19 cellular contexts compared by ENCODE assay signal in the genomic region with DNA sequence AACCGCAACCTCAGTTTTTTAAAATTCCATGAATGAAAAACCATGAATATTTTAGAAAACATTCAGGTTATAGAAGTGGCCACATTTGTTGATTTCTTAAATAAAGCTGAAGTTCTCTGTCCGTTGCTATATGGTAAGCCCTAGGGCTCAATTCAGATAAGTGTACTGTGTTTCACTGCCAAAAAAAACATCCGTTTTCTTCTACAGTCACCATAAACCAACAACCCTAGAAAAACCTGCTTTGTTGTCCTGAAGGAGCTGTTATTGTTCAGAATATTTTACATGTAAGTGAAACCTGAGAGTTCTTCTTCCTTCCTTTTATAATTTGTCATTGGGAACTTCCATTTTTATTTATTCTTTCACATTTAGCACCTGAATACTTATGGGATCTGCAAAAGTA.
A peak's percentile ranks its signal among the peaks of the same experiment; 100 is the strongest.
DNase-seq lines count a peak whose midpoint lies in the region; ATAC-seq and TF ChIP-seq lines count a peak whose summit lies in the region.
"Had no signal": no experiment of that assay in that cellular context is flagged by ENCODE, and none has a peak within 500 bp of the region (broad histone marks: within the 10 kb centered on the region; RNA-seq: fewer than 3 reads in every experiment).

No MANE protein-coding gene starts in this region.

- H3K9me3 ChIP-seq in PC-3 (ENCODE audit: low read length) (no peaks in the 10 kb centered on the region), SK-N-SH (no peaks in the 10 kb centered on the region)
- H3K9me3 ChIP-seq: mucosa of descending colon had no signal

- H3K27ac ChIP-seq in PC-3 (ENCODE audit: low read length): no peak overlapping the region
- H3K27ac ChIP-seq in SK-N-SH (ENCODE audit: low read depth in 2 of 2, low read length in 1 of 2): no peak overlapping the region
- H3K27ac ChIP-seq: tibial nerve had no signal

- H2AFZ ChIP-seq in PC-3 (ENCODE audit: low read length) (no peak overlapping the region), SK-N-SH (ENCODE audit: low read depth) (no peak overlapping the region)

- H3K9me2 ChIP-seq in PC-3 (replicated peaks; ENCODE audit: low read length) (no peaks in the 10 kb centered on the region), SK-N-SH (no peaks in the 10 kb centered on the region)

- H3K9ac ChIP-seq in PC-3 (ENCODE audit: low read length) (no peak overlapping the region), SK-N-SH (no peak overlapping the region)

- no peaks in the 10 kb centered on the region for H3K9me3 Mint-ChIP-seq in stimulated activated naive CD8-positive, alpha-beta T cell treated with anti-CD3 and anti-CD28 coated beads, Interleukin-15, amount 100 ng/mL, for 72 hours

- no peaks in the 10 kb centered on the region for H3K27me3 Mint-ChIP-seq in stimulated activated naive CD8-positive, alpha-beta T cell treated with anti-CD3 and anti-CD28 coated beads, Interleukin-15, amount 100 ng/mL, for 72 hours

- POLR2A ChIA-PET in PC-3 (lab: Charles Lee; ENCODE audit: unreplicated experiment) (interaction anchor here (0.6 kb wide), 1 partner anchor 273 kb away, joined by 4 read pairs; no protein-coding TSS in a partner anchor), SK-N-SH (lab: Yijun Ruan, JAX) (no interaction called here)

- H4K20me1 ChIP-seq in PC-3 (ENCODE audit: low read length): no peaks in the 10 kb centered on the region
- no peaks in the 10 kb centered on the region for H4K20me1 ChIP-seq in SK-N-SH (ENCODE audit: insufficient read depth)

- H3F3A ChIP-seq in PC-3 (ENCODE audit: low read length, unreplicated experiment) (no peaks in the 10 kb centered on the region), SK-N-SH (replicated peaks; ENCODE audit: insufficient read depth) (no peaks in the 10 kb centered on the region)

- H3K4me2 ChIP-seq in PC-3 (ENCODE audit: low read length) (peak overlapping the region; percentile 45), SK-N-SH (no peak overlapping the region)

- no TSS peak for BruUV-seq in PC-3 (replicated peaks; lab: Mats Ljungman, UMichigan)

- no peaks in the 10 kb centered on the region for H3K36me3 ChIP-seq in PC-3 (ENCODE audit: low read depth, low read length)
- H3K36me3 ChIP-seq in SK-N-SH (replicated peaks in 1 of 2; ENCODE audit: control insufficient read depth in 1 of 2, insufficient read depth in 2 of 2, low read length in 1 of 2): no peaks in the 10 kb centered on the region
- H3K36me3 ChIP-seq: tibial nerve had no signal

- no peak overlapping the region for H3K27ac Mint-ChIP-seq in stimulated activated naive CD8-positive, alpha-beta T cell treated with anti-CD3 and anti-CD28 coated beads, Interleukin-15, amount 100 ng/mL, for 72 hours

- CTCF ChIA-PET in PC-3 (lab: Charles Lee): no interaction called here
- CTCF ChIA-PET in SK-N-SH (lab: Yijun Ruan, JAX): interaction anchor here (1.2 kb wide), 1 partner anchor 9 kb away, joined by 3 read pairs; no protein-coding TSS in a partner anchor

- H3K27me3 ChIP-seq in PC-3 (ENCODE audit: low read length): no peaks in the 10 kb centered on the region
- no peaks in the 10 kb centered on the region for H3K27me3 ChIP-seq in SK-N-SH (ENCODE audit: insufficient read depth)
- H3K27me3 ChIP-seq: tibial nerve had no signal

- DNase-seq in NCI-H748 (lab: John Stamatoyannopoulos, UW; ENCODE audit: unreplicated experiment) (peak; percentile 59), NCI-H748 treated with DMSO at 0.1 percent for 48 hours (lab: John Stamatoyannopoulos, UW) (no peak), PC-3 (peak; percentile 91), choroid plexus epithelial cell (ENCODE audit: low read depth) (peak; percentile 2), SK-N-SH (no peak), NCI-H774 (lab: John Stamatoyannopoulos, UW) (no peak)
- DNase-seq in stimulated activated naive CD8-positive, alpha-beta T cell treated with anti-CD3 and anti-CD28 coated beads, Interleukin-15, amount 100 ng/mL, for 72 hours: no peak
- DNase-seq: cerebellar nuclear complex; DMS79 treated with DMSO at 0.1 percent for 48 hours; foreskin melanocyte; mucosa of descending colon; MV-4-11; NCI-H510A; stimulated activated CD4-positive, alpha-beta T cell treated with anti-CD3 and anti-CD28 coated beads, Interleukin-4, amount 100 ng/mL, for 4 hours; SW 1271 had no signal

- H3K4me3 Mint-ChIP-seq in stimulated activated naive CD8-positive, alpha-beta T cell treated with anti-CD3 and anti-CD28 coated beads, Interleukin-15, amount 100 ng/mL, for 72 hours: no peak overlapping the region

- H3K79me2 ChIP-seq in PC-3 (ENCODE audit: low read length): no peaks in the 10 kb centered on the region
- no peaks in the 10 kb centered on the region for H3K79me2 ChIP-seq in SK-N-SH (ENCODE audit: insufficient read depth)

- TF ChIP-seq CTCF in PC-3 (conservative IDR thresholded peaks at IDR 0.05; ENCODE audit: low read depth, low read length): no peak
- TF ChIP-seq CTCF in choroid plexus epithelial cell (conservative IDR thresholded peaks at IDR 0.05; ENCODE audit: low read depth, low read length): no peak
- no peak for TF ChIP-seq CTCF in SK-N-SH (IDR thresholded peaks at IDR 0.05)

- intact Hi-C loops in PC-3 (cut with micrococcal nuclease): loop anchor here (10.0 kb wide), 1 partner anchor 264 kb away; no protein-coding TSS in a partner anchor

- peak; percentile 71 for ATAC-seq in PC-3
- no peak for ATAC-seq in stimulated activated naive CD8-positive, alpha-beta T cell treated with anti-CD3 and anti-CD28 coated beads, Interleukin-15, amount 100 ng/mL, for 72 hours
- ATAC-seq in HG03045 (IDR thresholded peaks at IDR 0.05; ENCODE audit: unreplicated experiment): no peak
- ATAC-seq: HepG2, left lobe of liver, mucosa of descending colon had no signal

- 2% methylated on average over 3 of the region's 3 CpGs for WGBS in SK-N-SH (ENCODE audit: low lambda C conversion rate)

- no peak for TF ChIP-seq EP300 in SK-N-SH (IDR thresholded peaks at IDR 0.05; ENCODE audit: borderline replicate concordance in 1 of 2, low read depth in 1 of 2, low read length in 1 of 2)

- peak overlapping the region; percentile 10; the same call in 1 of the 2 replicates for H3K4me3 ChIP-seq in PC-3 (ENCODE audit: low read length)
- no peak overlapping the region for H3K4me3 ChIP-seq in choroid plexus epithelial cell (ENCODE audit: low read depth, low read length)
- H3K4me3 ChIP-seq in SK-N-SH (ENCODE audit: low read depth in 2 of 2, low read length in 1 of 2): no peak overlapping the region
- H3K4me3 ChIP-seq: mucosa of descending colon, tibial nerve had no signal

- no peak for TF ChIP-seq RAD21 in SK-N-SH (IDR thresholded peaks at IDR 0.05; ENCODE audit: low read length)

- peaks cover 27% of the 10 kb centered on the region for H3K4me1 ChIP-seq in PC-3 (ENCODE audit: insufficient read depth, low read length)
- no peaks in the 10 kb centered on the region; a peak in 1 of 4 replicates for H3K4me1 ChIP-seq in SK-N-SH (ENCODE audit: control insufficient read depth in 1 of 2, insufficient read depth in 2 of 2, low read depth in 1 of 2, low read length in 1 of 2)
- H3K4me1 ChIP-seq: tibial nerve had no signal

- no peaks in the 10 kb centered on the region for H3K4me1 Mint-ChIP-seq in stimulated activated naive CD8-positive, alpha-beta T cell treated with anti-CD3 and anti-CD28 coated beads, Interleukin-15, amount 100 ng/mL, for 72 hours

TF ChIP-seq in SK-N-SH, 30 proteins besides CTCF, POLR2A, EP300 and RAD21:
- TF ChIP-seq, protein P1, sequence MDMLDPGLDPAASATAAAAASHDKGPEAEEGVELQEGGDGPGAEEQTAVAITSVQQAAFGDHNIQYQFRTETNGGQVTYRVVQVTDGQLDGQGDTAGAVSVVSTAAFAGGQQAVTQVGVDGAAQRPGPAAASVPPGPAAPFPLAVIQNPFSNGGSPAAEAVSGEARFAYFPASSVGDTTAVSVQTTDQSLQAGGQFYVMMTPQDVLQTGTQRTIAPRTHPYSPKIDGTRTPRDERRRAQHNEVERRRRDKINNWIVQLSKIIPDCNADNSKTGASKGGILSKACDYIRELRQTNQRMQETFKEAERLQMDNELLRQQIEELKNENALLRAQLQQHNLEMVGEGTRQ (IDR thresholded peaks at IDR 0.05; ENCODE audit: borderline replicate concordance, low read depth, low read length): no peak
- TF ChIP-seq, protein P2, sequence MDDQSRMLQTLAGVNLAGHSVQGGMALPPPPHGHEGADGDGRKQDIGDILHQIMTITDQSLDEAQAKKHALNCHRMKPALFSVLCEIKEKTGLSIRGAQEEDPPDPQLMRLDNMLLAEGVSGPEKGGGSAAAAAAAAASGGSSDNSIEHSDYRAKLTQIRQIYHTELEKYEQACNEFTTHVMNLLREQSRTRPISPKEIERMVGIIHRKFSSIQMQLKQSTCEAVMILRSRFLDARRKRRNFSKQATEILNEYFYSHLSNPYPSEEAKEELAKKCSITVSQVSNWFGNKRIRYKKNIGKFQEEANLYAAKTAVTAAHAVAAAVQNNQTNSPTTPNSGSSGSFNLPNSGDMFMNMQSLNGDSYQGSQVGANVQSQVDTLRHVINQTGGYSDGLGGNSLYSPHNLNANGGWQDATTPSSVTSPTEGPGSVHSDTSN (IDR thresholded peaks at IDR 0.05): no peak
- TF ChIP-seq RXRA (IDR thresholded peaks at IDR 0.05; ENCODE audit: borderline replicate concordance, low read depth): no peak
- no peak for TF ChIP-seq CHD2 (IDR thresholded peaks at IDR 0.05; ENCODE audit: low read length, partially characterized antibody)

Comparison
In these comparisons a context has a peak if more than half of its experiments do, and no peak if none do; other contexts are left out.
1. DNase-seq: peak in NCI-H748 (single experiment), PC-3 (single experiment) and choroid plexus epithelial cell (single experiment); none in NCI-H748 treated with DMSO at 0.1 percent for 48 hours (single experiment), stimulated activated naive CD8-positive, alpha-beta T cell treated with anti-CD3 and anti-CD28 coated beads, Interleukin-15, amount 100 ng/mL, for 72 hours (0 of 2), SK-N-SH (single experiment) and NCI-H774 (single experiment).